In the genomic region with DNA sequence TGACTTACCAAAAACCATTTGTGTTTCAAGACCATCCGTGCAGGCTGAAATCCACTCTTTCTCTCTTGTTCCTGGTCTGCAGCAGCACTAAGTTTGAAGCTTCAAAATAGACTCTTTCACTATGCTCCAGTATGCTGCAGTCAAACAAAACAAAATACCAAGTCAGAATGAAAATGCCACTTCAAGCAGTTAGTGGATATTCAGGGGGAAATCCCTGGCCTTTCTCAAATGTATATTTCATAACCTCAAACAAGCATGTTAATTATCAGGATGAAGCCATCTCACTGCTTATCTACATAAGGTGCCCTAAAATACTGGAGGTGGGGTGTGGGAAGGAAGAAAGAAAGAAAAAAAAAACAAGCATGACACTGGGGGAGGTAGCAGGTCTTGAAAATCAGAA, we compare ENCODE assay signal across 16 cellular contexts.
DNase-seq lines count a peak whose midpoint lies in the region; ATAC-seq and TF ChIP-seq lines count a peak whose summit lies in the region.
"Had no signal": no experiment of that assay in that cellular context is flagged by ENCODE, and none has a peak within 500 bp of the region (broad histone marks: within the 10 kb centered on the region; RNA-seq: fewer than 3 reads in every experiment).

No MANE protein-coding gene starts in this region.

- 92% methylated on average over 1 of the region's 1 CpG for WGBS in smooth muscle cell (ENCODE audit: low lambda C conversion rate)

- H3K27me3 Mint-ChIP-seq in activated T-cell treated with anti-CD3 and anti-CD28 coated beads, Interleukin-2, amount 50 U/mL, for 72 hours (ENCODE audit: low read depth) = no peaks in the 10 kb centered on the region

- no peaks in the 10 kb centered on the region for H3K36me3 ChIP-seq in KMS-11 (ENCODE audit: insufficient read depth)
- H3K36me3 ChIP-seq in smooth muscle cell (ENCODE audit: low read depth) = no peaks in the 10 kb centered on the region
- H3K36me3 ChIP-seq: MG63 had no signal

- H3K9ac ChIP-seq in KMS-11 = no peak overlapping the region
- no peak overlapping the region for H3K9ac ChIP-seq in smooth muscle cell (ENCODE audit: low read depth)

- H3K4me2 ChIP-seq in KMS-11 (peak overlapping the region; percentile 31; the same call in 1 of the 2 replicates), smooth muscle cell (no peak overlapping the region)

- H2AFZ ChIP-seq in KMS-11 (ENCODE audit: low read depth) (no peak overlapping the region), smooth muscle cell (ENCODE audit: low read depth) (no peak overlapping the region)

- H3K27ac Mint-ChIP-seq in activated T-cell treated with anti-CD3 and anti-CD28 coated beads, Interleukin-2, amount 50 U/mL, for 72 hours = peak overlapping the region; percentile 99

- H3F3A ChIP-seq in smooth muscle cell (ENCODE audit: low read depth) = peaks cover 6% of the 10 kb centered on the region

- intact Hi-C loops in dorsolateral prefrontal cortex (cut with DNase I) = no loop called here

- H4K20me1 ChIP-seq in KMS-11 (ENCODE audit: insufficient read depth) (no peaks in the 10 kb centered on the region), smooth muscle cell (ENCODE audit: low read depth) (peaks cover 44% of the 10 kb centered on the region)

- H3K27me3 ChIP-seq in KMS-11 (ENCODE audit: insufficient read depth, low read depth) (no peaks in the 10 kb centered on the region), smooth muscle cell (ENCODE audit: low read depth) (no peaks in the 10 kb centered on the region), dorsolateral prefrontal cortex (no peaks in the 10 kb centered on the region)
- H3K27me3 ChIP-seq: brain microvascular endothelial cell, MG63 had no signal

- peak overlapping the region; percentile 65 to 91 for H3K4me3 Mint-ChIP-seq in activated T-cell treated with anti-CD3 and anti-CD28 coated beads, Interleukin-2, amount 50 U/mL, for 72 hours
- H3K4me3 Mint-ChIP-seq: neural crest cell had no signal

- TF ChIP-seq CTCF in KMS-11 (conservative IDR thresholded peaks at IDR 0.05; ENCODE audit: low read depth, low read length) (no peak), smooth muscle cell (IDR thresholded peaks at IDR 0.05; ENCODE audit: borderline replicate concordance, insufficient read depth, poor library complexity, severe bottlenecking) (no peak), dorsolateral prefrontal cortex (IDR thresholded peaks at IDR 0.05 in 54 of 56, conservative IDR thresholded peaks at IDR 0.05 in 2 of 56; ENCODE audit: low read depth in 1 of 56, partially characterized antibody in 56 of 56) (no peak)

- H3K79me2 ChIP-seq in KMS-11 (ENCODE audit: insufficient read depth, low read depth) = no peaks in the 10 kb centered on the region
- H3K79me2 ChIP-seq in smooth muscle cell (ENCODE audit: low read depth) = peaks cover 23% of the 10 kb centered on the region

- H3K27ac ChIP-seq in KMS-11 (peak overlapping the region; percentile 23; the same call in 1 of the 2 replicates), smooth muscle cell (ENCODE audit: low read depth) (peak overlapping the region; percentile 13), dorsolateral prefrontal cortex (peak overlapping the region in 14 of 59 donors; percentile 1 to 67 (median 43))
- H3K27ac ChIP-seq: brain microvascular endothelial cell had no signal

- no peaks in the 10 kb centered on the region for H3K9me3 ChIP-seq in smooth muscle cell (replicated peaks; ENCODE audit: low read depth)

- H3K36me3 Mint-ChIP-seq in activated T-cell treated with anti-CD3 and anti-CD28 coated beads, Interleukin-2, amount 50 U/mL, for 72 hours (ENCODE audit: insufficient read depth in 2 of 2) = peaks cover 9 to 30% of the 10 kb centered on the region in 2 donors

- H3K4me3 ChIP-seq in KMS-11 (IDR thresholded peaks at IDR 0.05; ENCODE audit: insufficient read depth, low read depth, low read length) = no peak overlapping the region
- no peak overlapping the region for H3K4me3 ChIP-seq in smooth muscle cell
- peak overlapping the region in 1 of 59 donors; percentile 2 for H3K4me3 ChIP-seq in dorsolateral prefrontal cortex
- H3K4me3 ChIP-seq: MG63, skin epidermis had no signal

- H3K4me1 Mint-ChIP-seq in activated T-cell treated with anti-CD3 and anti-CD28 coated beads, Interleukin-2, amount 50 U/mL, for 72 hours (ENCODE audit: low read depth) = peaks cover 73% of the 10 kb centered on the region

- H3K4me1 ChIP-seq in KMS-11 (ENCODE audit: low read depth, poor library complexity, severe bottlenecking) = peaks cover 44% of the 10 kb centered on the region
- peaks cover 12% of the 10 kb centered on the region for H3K4me1 ChIP-seq in smooth muscle cell (ENCODE audit: low read depth)

- peak; percentile 58 to 69 for ATAC-seq in activated T-cell treated with anti-CD3 and anti-CD28 coated beads, Interleukin-2, amount 50 U/mL, for 72 hours (replicated peaks in 1 of 2)
- peak; percentile 36 for ATAC-seq in GM21381 (IDR thresholded peaks at IDR 0.05; ENCODE audit: unreplicated experiment)

- peaks cover 0 to 6% of the 10 kb centered on the region in 2 donors for H3K9me3 Mint-ChIP-seq in activated T-cell treated with anti-CD3 and anti-CD28 coated beads, Interleukin-2, amount 50 U/mL, for 72 hours
- H3K9me3 Mint-ChIP-seq: neural crest cell had no signal

- DNase-seq in activated T-cell treated with anti-CD3 and anti-CD28 coated beads, Interleukin-2, amount 50 U/mL, for 72 hours = peak in 1 of 2 donors; percentile 25
- DNase-seq in activated T-cell treated with anti-CD3 and anti-CD28 coated beads, Interleukin-2, amount 50 U/mL, for 48 hours = no peak
- DNase-seq in smooth muscle cell (lab: John Stamatoyannopoulos, UW; ENCODE audit: unreplicated experiment) (no peak), dorsolateral prefrontal cortex (no peak), Kasumi-1 (lab: John Stamatoyannopoulos, UW) (no peak), COLO829 (ENCODE audit: low spot score) (no peak)
- DNase-seq: ACHN; activated CD8-positive, alpha-beta memory T cell treated with anti-CD3 and anti-CD28 coated beads, Interleukin-2, amount 50 U/mL, for 48 hours; brain microvascular endothelial cell; left ventricle myocardium superior; MG63; NCI-H345 had no signal
